In genomic region chr2:45373534-45373933, GRCh38 we compare ENCODE assay signal across 1 cellular context.
TF ChIP-seq lines count a peak whose summit lies in the region.

No MANE protein-coding gene starts in this region.

TF ChIP-seq in HepG2, 621 proteins besides CTCF, POLR2A, EP300 and RAD21 (continued from another document and continues in another):
- TF ChIP-seq PRDM4 (CRISPR knock-in tag; IDR thresholded peaks at IDR 0.05; ENCODE audit: borderline replicate concordance) (no peak), ZNF512B (CRISPR knock-in tag; IDR thresholded peaks at IDR 0.05; ENCODE audit: borderline replicate concordance) (no peak), ZNF30 (CRISPR knock-in tag; IDR thresholded peaks at IDR 0.05) (no peak), ZBTB14 (CRISPR knock-in tag; IDR thresholded peaks at IDR 0.05) (no peak), KDM1A (CRISPR knock-in tag; IDR thresholded peaks at IDR 0.05) (no peak), IKZF4 (CRISPR knock-in tag; IDR thresholded peaks at IDR 0.05; ENCODE audit: borderline replicate concordance, low read depth, not compliant biosample characterization) (no peak), FIP1L1 (IDR thresholded peaks at IDR 0.05; ENCODE audit: borderline replicate concordance, insufficient read depth, low read depth, low read length) (no peak), TARDBP (CRISPR knock-in tag; IDR thresholded peaks at IDR 0.05) (peak; percentile 84; the same call in 1 of the 2 replicates), HMG20A (CRISPR knock-in tag; IDR thresholded peaks at IDR 0.05; ENCODE audit: borderline replicate concordance) (peak; percentile 96), ZNF282 (IDR thresholded peaks at IDR 0.05; ENCODE audit: partially characterized antibody) (no peak), ONECUT2 (CRISPR knock-in tag; IDR thresholded peaks at IDR 0.05) (peak; percentile 98), BHLHE40 (IDR thresholded peaks at IDR 0.05; ENCODE audit: low read length) (no peak), ZNF224 (CRISPR knock-in tag; IDR thresholded peaks at IDR 0.05) (no peak), ZNF280D (CRISPR knock-in tag; IDR thresholded peaks at IDR 0.05) (no peak), ZNF280B (CRISPR knock-in tag; IDR thresholded peaks at IDR 0.05; ENCODE audit: borderline replicate concordance) (no peak), AKNA (CRISPR knock-in tag; IDR thresholded peaks at IDR 0.05; ENCODE audit: borderline replicate concordance) (no peak), FOXP1 (IDR thresholded peaks at IDR 0.05) (peak; percentile 69; the same call in 1 of the 2 replicates), FOXP1 (CRISPR knock-in tag; IDR thresholded peaks at IDR 0.05) (peak; percentile 91), ZNF83 (CRISPR knock-in tag; IDR thresholded peaks at IDR 0.05; ENCODE audit: borderline replicate concordance) (no peak), PTBP1 (IDR thresholded peaks at IDR 0.05; ENCODE audit: low read depth, low read length, poor library complexity, severe bottlenecking) (no peak), THAP11 (CRISPR knock-in tag; IDR thresholded peaks at IDR 0.05) (no peak; the same call in 1 of the 2 replicates), SPEN (CRISPR knock-in tag; IDR thresholded peaks at IDR 0.05; ENCODE audit: low read depth) (no peak), NBN (conservative IDR thresholded peaks at IDR 0.05) (no peak), ZNF567 (CRISPR knock-in tag; IDR thresholded peaks at IDR 0.05; ENCODE audit: borderline replicate concordance) (no peak), ESRRA (CRISPR knock-in tag; IDR thresholded peaks at IDR 0.05; ENCODE audit: low read depth) (peak; percentile 76), MXD4 (CRISPR knock-in tag; IDR thresholded peaks at IDR 0.05) (peak; percentile 50; the same call in 1 of the 2 replicates), HNRNPL (IDR thresholded peaks at IDR 0.05; ENCODE audit: low read depth, low read length) (no peak), NKX3-1 (CRISPR knock-in tag; IDR thresholded peaks at IDR 0.05) (peak; percentile 66; the same call in 1 of the 2 replicates), ZNF362 (CRISPR knock-in tag; IDR thresholded peaks at IDR 0.05; ENCODE audit: borderline replicate concordance) (no peak), NFIC (IDR thresholded peaks at IDR 0.05; ENCODE audit: low read length) (peak; percentile 85; the same call in 1 of the 2 replicates), ARHGAP35 (CRISPR knock-in tag; IDR thresholded peaks at IDR 0.05; ENCODE audit: borderline replicate concordance) (no peak), SETDB1 (CRISPR knock-in tag; IDR thresholded peaks at IDR 0.05; ENCODE audit: borderline replicate concordance) (no peak), YEATS2 (CRISPR knock-in tag; IDR thresholded peaks at IDR 0.05; ENCODE audit: borderline replicate concordance) (no peak), ZNF570 (CRISPR knock-in tag; IDR thresholded peaks at IDR 0.05; ENCODE audit: borderline replicate concordance) (no peak), ZNF891 (CRISPR knock-in tag; IDR thresholded peaks at IDR 0.05) (no peak), YY1 (IDR thresholded peaks at IDR 0.05; ENCODE audit: insufficient read depth, insufficient replicate concordance, low read depth, low read length) (no peak), BORCS8-MEF2B (CRISPR knock-in tag; IDR thresholded peaks at IDR 0.05) (no peak), AKAP8 (CRISPR knock-in tag; IDR thresholded peaks at IDR 0.05) (no peak), ARNT2 (CRISPR knock-in tag; IDR thresholded peaks at IDR 0.05; ENCODE audit: low read depth) (no peak), MTA3 (CRISPR knock-in tag; IDR thresholded peaks at IDR 0.05) (no peak), WIZ (CRISPR knock-in tag; IDR thresholded peaks at IDR 0.05) (no peak), SNAPC2 (CRISPR knock-in tag; IDR thresholded peaks at IDR 0.05) (0 out of 2 replicates have a peak, but pooled peaks have one; percentile 55), SIX4 (CRISPR knock-in tag; IDR thresholded peaks at IDR 0.05) (0 out of 2 replicates have a peak, but pooled peaks have one; percentile 49), FOXO4 (CRISPR knock-in tag; conservative IDR thresholded peaks at IDR 0.05) (no peak), SNAPC5 (CRISPR knock-in tag; IDR thresholded peaks at IDR 0.05; ENCODE audit: borderline replicate concordance) (no peak), BCL6 (CRISPR knock-in tag; IDR thresholded peaks at IDR 0.05) (peak; percentile 96), ZNF577 (CRISPR knock-in tag; IDR thresholded peaks at IDR 0.05; ENCODE audit: borderline replicate concordance, low read depth) (no peak), ZSCAN29 (CRISPR knock-in tag; conservative IDR thresholded peaks at IDR 0.05) (peak; percentile 69; the same call in 1 of the 2 replicates), TBX3 (IDR thresholded peaks at IDR 0.05; ENCODE audit: borderline replicate concordance) (no peak)
